23 cellular contexts compared by ENCODE assay signal in genomic region chr1:112255080-112255479, GRCh38.
DNase-seq lines count a peak whose midpoint lies in the region; ATAC-seq, FAIRE-seq and TF ChIP-seq lines count a peak whose summit lies in the region.
"Had no signal": no experiment of that assay in that cellular context is flagged by ENCODE, and none has a peak within 500 bp of the region (broad histone marks: within the 10 kb centered on the region; RNA-seq: fewer than 3 reads in every experiment).

No MANE protein-coding gene starts in this region.

- no peaks in the 10 kb centered on the region for H3K9me3 ChIP-seq in A549
- H3K9me3 ChIP-seq: Caco-2, SK-N-SH had no signal

- no peak overlapping the region for H3K4me3 ChIP-seq in A549

- TF ChIP-seq POLR2A in A549 (IDR thresholded peaks at IDR 0.05; ENCODE audit: low read length) = no peak

- POLR2A ChIA-PET in A549 (lab: Yijun Ruan, JAX) = no interaction called here

- WGBS in A549 (ENCODE audit: missing lambda C conversion rate) = 58% methylated on average over 1 of the region's 1 CpG

- no peak for FAIRE-seq in A549 (lab: Jason Lieb, UNC)
- FAIRE-seq: GM12892, HTR-8/SVneo had no signal

- H3K27ac ChIP-seq in A549 = no peak overlapping the region

- H3K4me1 ChIP-seq in A549 = peaks cover 11% of the 10 kb centered on the region; the same call in 2 of the 3 replicates
- H3K4me1 ChIP-seq: Caco-2 had no signal

- ATAC-seq in A549 = peak; percentile 46 to 56; a peak in 3 of 6 replicates

- TF ChIP-seq EP300 in A549 (IDR thresholded peaks at IDR 0.05) = no peak

- TF ChIP-seq CTCF in A549 (IDR thresholded peaks at IDR 0.05) = no peak

- CTCF ChIA-PET in A549 (lab: Yijun Ruan, JAX) = no interaction called here

- TF ChIP-seq RAD21 in A549 (conservative IDR thresholded peaks at IDR 0.05 in 1 of 2, IDR thresholded peaks at IDR 0.05 in 1 of 2) = no peak

- H3K4me2 ChIP-seq in A549 = no peak overlapping the region
- H3K4me2 ChIP-seq: SK-N-SH had no signal

- DNase-seq in A549 (ENCODE audit: low read depth in 1 of 2, low spot score in 1 of 2) (peak in 1 of 2 experiments; percentile 21), HS-27A (ENCODE audit: low read depth) (peak; percentile 40), amniotic epithelial cell (ENCODE audit: low read depth) (peak; percentile 75), iris pigment epithelial cell (ENCODE audit: low read depth) (peak; percentile 17), GM19238 (ENCODE audit: insufficient read length, low spot score) (no peak), GM03348 (ENCODE audit: low spot score) (no peak), amniotic stem cell (lab: John Stamatoyannopoulos, UW) (no peak), cerebellum (ENCODE audit: low spot score) (no peak)
- DNase-seq: 8988T; Caco-2; CD4-positive, alpha-beta T cell; EL; H7; Kasumi-1; NCI-H1105 treated with DMSO at 0.1 percent for 48 hours; NCI-H1694 treated with DMSO at 0.1 percent for 48 hours; NCI-H510A; NCI-H748 treated with DMSO at 0.1 percent for 48 hours; OCI-M1; SHP77; SK-N-SH had no signal

TF ChIP-seq in A549, 52 proteins besides CTCF, POLR2A, EP300 and RAD21:
- TF ChIP-seq, protein P1, sequence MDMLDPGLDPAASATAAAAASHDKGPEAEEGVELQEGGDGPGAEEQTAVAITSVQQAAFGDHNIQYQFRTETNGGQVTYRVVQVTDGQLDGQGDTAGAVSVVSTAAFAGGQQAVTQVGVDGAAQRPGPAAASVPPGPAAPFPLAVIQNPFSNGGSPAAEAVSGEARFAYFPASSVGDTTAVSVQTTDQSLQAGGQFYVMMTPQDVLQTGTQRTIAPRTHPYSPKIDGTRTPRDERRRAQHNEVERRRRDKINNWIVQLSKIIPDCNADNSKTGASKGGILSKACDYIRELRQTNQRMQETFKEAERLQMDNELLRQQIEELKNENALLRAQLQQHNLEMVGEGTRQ (IDR thresholded peaks at IDR 0.05) = no peak
- no peak for TF ChIP-seq JUN (IDR thresholded peaks at IDR 0.05)
- no peak for TF ChIP-seq ZFP36 (IDR thresholded peaks at IDR 0.05; ENCODE audit: borderline replicate concordance, partially characterized antibody)
- no peak for TF ChIP-seq ATOH8 (CRISPR knock-in tag; IDR thresholded peaks at IDR 0.05; ENCODE audit: low read depth)
- TF ChIP-seq NFE2L2 (conservative IDR thresholded peaks at IDR 0.05; ENCODE audit: low read length) = no peak
- TF ChIP-seq EHF (CRISPR knock-in tag; IDR thresholded peaks at IDR 0.05) = no peak
TF ChIP-seq in A549: peak in this region for 0.

Comparison
In these comparisons a context has a peak if more than half of its experiments do, and no peak if none do; other contexts are left out.
1. DNase-seq: peak in HS-27A (single experiment), amniotic epithelial cell (single experiment) and iris pigment epithelial cell (single experiment); none in GM19238 (single experiment), GM03348 (single experiment), amniotic stem cell (single experiment) and cerebellum (single experiment).